Comparison of ENCODE assay signal across 8 cellular contexts in the genomic region with DNA sequence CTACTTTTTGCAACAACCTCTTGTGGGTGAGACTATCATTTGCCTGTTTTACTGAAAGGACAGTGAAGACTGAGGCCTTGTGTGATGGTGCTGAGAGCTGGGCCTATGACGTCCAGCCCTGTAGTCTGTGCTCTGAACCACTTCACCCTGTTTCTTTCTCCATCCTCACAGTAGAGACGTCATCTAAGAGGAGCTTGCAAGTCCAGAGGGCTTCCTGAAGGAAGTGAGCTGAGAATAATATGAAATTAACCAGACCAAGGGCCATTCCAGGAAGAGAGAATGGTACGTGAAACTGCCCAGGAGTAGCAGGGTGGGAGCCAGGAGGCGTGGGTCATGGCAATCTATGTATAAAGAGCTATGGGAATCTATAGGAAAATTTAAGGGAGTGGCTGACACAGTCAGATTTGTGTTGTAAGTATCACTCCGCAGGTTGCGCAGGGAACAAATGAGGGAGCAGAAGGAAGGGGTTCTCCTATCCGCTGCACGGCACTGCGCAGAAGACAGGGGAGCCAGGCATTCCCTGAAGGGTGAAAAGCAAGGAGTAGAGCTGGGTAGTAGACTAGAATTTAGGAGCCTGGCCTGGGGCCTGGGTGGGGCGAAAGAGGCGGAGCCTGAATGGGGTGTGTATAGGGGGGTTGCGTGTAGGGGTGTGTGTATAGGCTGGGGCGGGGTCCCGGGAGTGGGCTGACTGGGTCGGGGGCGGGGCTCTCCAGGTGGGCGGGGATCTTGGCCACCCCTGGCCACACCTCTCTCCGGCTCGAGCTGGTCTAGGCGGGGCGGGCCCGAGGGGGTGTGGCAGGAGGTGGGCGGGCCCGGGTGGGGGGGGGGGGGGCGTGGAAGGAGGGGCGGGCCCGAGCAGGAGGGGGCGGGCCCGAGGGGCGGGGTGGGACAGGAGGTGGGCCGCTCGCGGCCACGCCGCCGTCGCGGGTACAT. TPM values are rescaled to one million over a fixed set of nuclear protein-coding genes. Genes with fewer than 3 reads are reported as not detected.
DNase-seq lines count a peak whose midpoint lies in the region; ATAC-seq, FAIRE-seq and TF ChIP-seq lines count a peak whose summit lies in the region.

Gene FGFR4 (plus strand): TSS at position 931 of the 933 bp plus-strand sequence. CDS start 2,688 bp downstream, outside the sequence.

- no peak for TF ChIP-seq POLR2A in GM12878 (IDR thresholded peaks at IDR 0.05; ENCODE audit: low read depth, low read length)

- TF ChIP-seq RAD21 in GM12878 (IDR thresholded peaks at IDR 0.05; ENCODE audit: insufficient read depth, low read depth, low read length): no peak

- no peak for FAIRE-seq in GM12878 (lab: Jason Lieb, UNC)

- H3K27me3 ChIP-seq in GM12878 (replicated peaks in 1 of 2; ENCODE audit: control insufficient read depth in 2 of 2, insufficient read depth in 2 of 2, low read length in 1 of 2): peaks cover 0 to 4% of the 10 kb centered on the region in 2 experiments; a peak in 3 of 4 replicates

- H3K27me3 Mint-ChIP-seq in T-helper 1 cell treated with Interleukin-12 subunit alpha and Interleukin-12 subunit beta and Interleukin-4 antibody, amounts not matched to agents 30 μg/mL and 1 μg/mL, for 36 hours (ENCODE audit: low read depth): peaks cover 35% of the 10 kb centered on the region
- H3K27me3 Mint-ChIP-seq in immature natural killer cell (ENCODE audit: low read depth in 3 of 3): peaks cover 0 to 7% (median 4%) of the 10 kb centered on the region in 3 donors

- peak within 1 kb of the TSS; percentile 66 for H3K4me2 ChIP-seq in GM12878 (ENCODE audit: control insufficient read depth, insufficient read depth)

- no peaks in the 10 kb centered on the region for H4K20me1 ChIP-seq in GM12878 (ENCODE audit: control insufficient read depth, insufficient read depth)

- no peaks in the 10 kb centered on the region for H3K36me3 Mint-ChIP-seq in T-helper 1 cell treated with Interleukin-12 subunit alpha and Interleukin-12 subunit beta and Interleukin-4 antibody, amounts not matched to agents 30 μg/mL and 1 μg/mL, for 36 hours (ENCODE audit: low read depth)
- H3K36me3 Mint-ChIP-seq in immature natural killer cell: no peaks in the 10 kb centered on the region

- no TSS peak for BruUV-seq in GM12878 (replicated peaks; lab: Mats Ljungman, UMichigan)

- no peaks in the 10 kb centered on the region for H3K9me3 Mint-ChIP-seq in T-helper 1 cell treated with Interleukin-12 subunit alpha and Interleukin-12 subunit beta and Interleukin-4 antibody, amounts not matched to agents 30 μg/mL and 1 μg/mL, for 36 hours
- no peaks in the 10 kb centered on the region for H3K9me3 Mint-ChIP-seq in immature natural killer cell

- SMC1A ChIA-PET in GM12878 (lab: Charles Lee; ENCODE audit: uncharacterized antibody, unreplicated experiment): interaction anchor here (0.9 to 2.2 kb wide), 3 partner anchors 15 to 81 kb away, joined by 3 to 10 read pairs (median 3); no protein-coding TSS in a partner anchor

- TF ChIP-seq CTCF in GM20000 (IDR thresholded peaks at IDR 0.05; ENCODE audit: extremely low read depth, missing control alignments) (no peak), GM12878 (IDR thresholded peaks at IDR 0.05 in 2 of 3, conservative IDR thresholded peaks at IDR 0.05 in 1 of 3; ENCODE audit: control insufficient read depth in 2 of 3, extremely low read depth in 1 of 3, insufficient read depth in 1 of 3, low read depth in 3 of 3, low read length in 3 of 3) (no peak)

- CTCF ChIA-PET in GM12878 (lab: Yijun Ruan, JAX): interaction anchor here (0.6 to 3.5 kb wide), 11 partner anchors 12 to 426 kb away, joined by 3 to 46 read pairs (median 4); no protein-coding TSS in a partner anchor

- RAD21 ChIA-PET in GM12878 (lab: Charles Lee; ENCODE audit: unreplicated experiment): interaction anchor here (0.5 to 4.2 kb wide), 6 partner anchors 12 to 731 kb away, joined by 3 to 17 read pairs (median 4); no protein-coding TSS in a partner anchor

- TF ChIP-seq EP300 in GM12878 (IDR thresholded peaks at IDR 0.05; ENCODE audit: borderline replicate concordance in 1 of 2, control insufficient read depth in 1 of 2, low read depth in 2 of 2, low read length in 2 of 2): no peak

- in situ Hi-C loops in GM12878 (cut with MboI): no loop called here

- H2AFZ ChIP-seq in GM12878 (ENCODE audit: control insufficient read depth, low read depth, low read length): peak within 1 kb of the TSS; percentile 54

- H3K36me3 ChIP-seq in GM12878 (ENCODE audit: control insufficient read depth in 2 of 2, insufficient read depth in 2 of 2, low read length in 1 of 2): no peaks in the 10 kb centered on the region

- H3K27ac Mint-ChIP-seq in T-helper 1 cell treated with Interleukin-12 subunit alpha and Interleukin-12 subunit beta and Interleukin-4 antibody, amounts not matched to agents 30 μg/mL and 1 μg/mL, for 36 hours: no peak within 1 kb of the TSS
- peak within 1 kb of the TSS in 4 of 6 donors; percentile 4 to 54 (median 24) for H3K27ac Mint-ChIP-seq in immature natural killer cell

- WGBS in GM12878 (ENCODE audit: insufficient coverage, insufficient replicate concordance, low lambda C conversion rate, missing lambda C conversion rate): 61% methylated on average over 10 of the region's 38 CpGs

- H3K9me3 ChIP-seq in GM12878 (replicated peaks; ENCODE audit: control insufficient read depth, insufficient read depth, low read length): no peaks in the 10 kb centered on the region

- no peaks in the 10 kb centered on the region for H3K79me2 ChIP-seq in GM12878 (ENCODE audit: control insufficient read depth, insufficient read depth, low read length)

- no peak within 1 kb of the TSS for H3K9ac ChIP-seq in GM12878 (ENCODE audit: control insufficient read depth, insufficient read depth, low read length)

- ATAC-seq in GM12878: peak; percentile 73
- no peak for ATAC-seq in GM18873 (IDR thresholded peaks at IDR 0.05; ENCODE audit: low FRiP score, unreplicated experiment)

- peak within 1 kb of the TSS; percentile 62 for H3K4me3 Mint-ChIP-seq in T-helper 1 cell treated with Interleukin-12 subunit alpha and Interleukin-12 subunit beta and Interleukin-4 antibody, amounts not matched to agents 30 μg/mL and 1 μg/mL, for 36 hours
- H3K4me3 Mint-ChIP-seq in immature natural killer cell: peak within 1 kb of the TSS; percentile 42 to 82 (median 61)

- peaks cover 10% of the 10 kb centered on the region for H3K4me1 Mint-ChIP-seq in T-helper 1 cell treated with Interleukin-12 subunit alpha and Interleukin-12 subunit beta and Interleukin-4 antibody, amounts not matched to agents 30 μg/mL and 1 μg/mL, for 36 hours (ENCODE audit: low read depth)
- peaks cover 9 to 14% of the 10 kb centered on the region in 2 donors for H3K4me1 Mint-ChIP-seq in immature natural killer cell

- H3K4me3 ChIP-seq in GM12878: 0 out of 2 replicates have a peak within 1 kb of the TSS, but pooled peaks have one; percentile 11

- H3K27ac ChIP-seq in GM12878 (ENCODE audit: control insufficient read depth, insufficient read depth): no peak within 1 kb of the TSS

- intact Hi-C loops in GM12878 (cut with micrococcal nuclease; ENCODE audit: unreplicated experiment): no loop called here

- POLR2A ChIA-PET in GM12878 (lab: Charles Lee): interaction anchor here (0.6 to 0.8 kb wide), 2 partner anchors 116 to 158 kb away, joined by 3 to 5 read pairs; no protein-coding TSS in a partner anchor

- 0 out of 2 replicates have a peak, but pooled peaks cover 2% of the 10 kb centered on the region for H3K4me1 ChIP-seq in GM12878 (ENCODE audit: control insufficient read depth, insufficient read depth, low read length)

- peak; percentile 49 for DNase-seq in CMK (ENCODE audit: low read depth)
- DNase-seq in GM20000 (ENCODE audit: low spot score): peak; percentile 94
- DNase-seq in HuH-7.5 (ENCODE audit: low spot score): peak; percentile 91
- peak; percentile 12 for DNase-seq in GM12878 (ENCODE audit: low read depth, low spot score)
- peak in 1 of 3 donors; percentile 64 for DNase-seq in immature natural killer cell
- DNase-seq in stimulated activated CD4-positive, alpha-beta T cell treated with anti-CD3 and anti-CD28 coated beads, Interleukin-1b, Interleukin-23, amount 100 ng/mL, for 4 hours (ENCODE audit: low read depth in 2 of 2): peak; percentile 47 to 60

TF ChIP-seq in GM12878, 131 proteins besides CTCF, POLR2A, EP300 and RAD21:
- no peak for TF ChIP-seq GABPA (IDR thresholded peaks at IDR 0.05; ENCODE audit: low read depth)
- TF ChIP-seq EGR1 (IDR thresholded peaks at IDR 0.05; ENCODE audit: borderline replicate concordance in 1 of 2, low read depth in 2 of 2, low read length in 2 of 2): 0 out of 3 replicates have a peak, but pooled peaks of 1 of the 2 experiments have one; percentile 3
TF ChIP-seq in GM12878: peak in this region for 1.

RNA-seq across cellular contexts. Expression of gene FGFR4, which starts in this region (rescaled TPM):
- total RNA-seq in GM12878 (2013; cell fraction: nucleolus; rRNA removed): 0.44 TPM in 1 of 2 replicates, not detected in the other
- total RNA-seq in GM12878 (2014; rRNA removed) (0.17 TPM in 1 of 2 replicates, not detected in the other), GM12878 (2014; rRNA removed; fragmentation: Illumina TruSeq; extraction: Trizol) (not detected in 2 replicates), GM12878 (2021) (0.77 and 1.6 TPM in 2 replicates)
- polyA plus RNA-seq in GM12878 (2011; ENCODE audit: low read depth): 0.68 TPM
- polyA plus RNA-seq in GM12878 (2011; rRNA removed) (0.18 TPM in 1 of 2 replicates, not detected in the other), GM12878 (2014; fragmentation: Illumina TruSeq; extraction: Trizol) (not detected in 2 replicates), GM12878 (2014; fragmentation: Nextera tagmentation; extraction: Ambion mirVana) (not detected), GM12878 (2014; rRNA removed) (0.13 and 0.33 TPM in 2 replicates), GM12878 (2016; fragmentation: Nextera tagmentation; extraction: Ambion mirVana) (under 1 TPM in 1 of 2 experiments, not detected in 1; 0.28 TPM), immature natural killer cell (not detected)
- polyA plus RNA-seq in GM12878 (2011; cell fraction: cytosol; rRNA removed): 0.10 and 0.32 TPM in 2 replicates
- polyA plus RNA-seq in GM12878 (2011; cell fraction: nucleus; rRNA removed): 0.66 and 1.1 TPM in 2 replicates
- polyA plus RNA-seq in GM12878 (2012): 0.35 and 0.87 TPM in 2 replicates
- 0.95 and 1.9 TPM in 2 replicates for polyA minus RNA-seq in GM12878 (2011; rRNA and poly(A)+ RNA removed)
- polyA minus RNA-seq in GM12878 (2011; cell fraction: cytosol; rRNA and poly(A)+ RNA removed): not detected in 2 replicates
- polyA minus RNA-seq in GM12878 (2011; cell fraction: nucleus; rRNA and poly(A)+ RNA removed): 0.48 TPM in 1 of 2 replicates, not detected in the other
